ENCODE assay signal across 9 cellular contexts in the genomic region with DNA sequence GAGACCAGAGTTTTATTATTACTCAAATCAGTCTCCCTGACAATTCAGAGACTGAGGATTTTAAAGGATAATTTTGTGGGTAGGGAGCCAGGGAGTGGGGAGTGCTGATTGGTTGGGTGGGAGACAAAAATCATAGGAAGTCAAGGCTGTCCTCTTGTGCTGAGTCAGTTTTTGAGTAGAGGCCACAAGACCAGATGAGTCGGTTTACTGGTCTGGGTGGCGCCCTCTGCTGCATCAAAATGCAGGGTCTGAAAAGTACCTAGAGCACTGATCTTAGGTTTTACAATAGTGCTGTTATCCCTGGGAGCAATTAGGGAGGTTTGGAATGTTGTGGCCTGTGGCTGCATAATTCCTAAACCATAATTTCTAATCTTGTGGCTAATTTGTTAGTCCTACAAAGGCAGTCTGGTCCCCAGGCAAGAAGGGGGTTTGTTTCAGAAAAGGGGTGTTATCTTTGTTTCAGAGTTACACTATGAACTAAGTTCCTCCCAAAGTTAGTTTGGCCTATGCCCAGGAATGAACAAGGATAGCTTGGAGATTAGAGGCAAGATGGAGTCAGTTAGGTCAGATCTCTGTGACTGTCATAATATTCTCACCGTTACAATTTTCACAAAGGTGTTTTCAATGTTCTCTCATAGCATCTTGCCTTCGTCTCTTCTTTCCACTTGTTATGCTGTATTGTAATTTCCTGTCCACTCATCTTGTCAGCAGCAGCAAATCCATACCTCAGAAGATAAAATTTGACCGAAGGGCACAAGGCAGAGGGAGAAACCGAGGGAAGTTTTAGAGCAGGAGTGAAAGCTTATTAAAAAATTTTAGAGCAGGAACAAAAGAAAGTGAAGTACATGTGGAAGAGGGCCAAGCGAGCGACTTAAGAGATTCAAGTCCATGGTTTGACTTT. TPM values are rescaled to one million over a fixed set of nuclear protein-coding genes. Genes with fewer than 3 reads are reported as not detected.
DNase-seq lines count a peak whose midpoint lies in the region; ATAC-seq, FAIRE-seq and TF ChIP-seq lines count a peak whose summit lies in the region.
"Had no signal": no experiment of that assay in that cellular context is flagged by ENCODE, and none has a peak within 500 bp of the region (broad histone marks: within the 10 kb centered on the region; RNA-seq: fewer than 3 reads in every experiment).

No MANE protein-coding gene starts in this region.

- no peaks in the 10 kb centered on the region for H3K36me3 ChIP-seq in right lobe of liver
- H3K36me3 ChIP-seq: breast epithelium had no signal

- no peak overlapping the region for H3K27ac Mint-ChIP-seq in WTC11

- H3K27ac ChIP-seq in right lobe of liver, result no peak overlapping the region
- H3K27ac ChIP-seq: breast epithelium had no signal

- H3K4me1 ChIP-seq in right lobe of liver, result peaks cover 0 to 28% (median 11%) of the 10 kb centered on the region in 4 donors

- H3K36me3 Mint-ChIP-seq in WTC11, result no peaks in the 10 kb centered on the region

- intact Hi-C loops in right lobe of liver (cut with DNase I), result no loop called here

- CTCF ChIA-PET in WTC11 (lab: Charles Lee), result interaction anchor here (0.6 to 4.5 kb wide), 8 partner anchors 9 to 136 kb away, joined by 3 to 22 read pairs (median 6); no protein-coding TSS in a partner anchor

- H3K4me3 ChIP-seq in right lobe of liver, result no peak overlapping the region
- H3K4me3 ChIP-seq: breast epithelium had no signal

- H3K9me3 Mint-ChIP-seq in WTC11, result no peaks in the 10 kb centered on the region

- H3K4me3 Mint-ChIP-seq in WTC11, result no peak overlapping the region

- peaks cover 54% of the 10 kb centered on the region for H3K4me1 Mint-ChIP-seq in WTC11

- peak; percentile 42 for TF ChIP-seq CTCF in D721Med (IDR thresholded peaks at IDR 0.05; ENCODE audit: insufficient read depth, missing control alignments)
- peak; percentile 29; the same call in 1 of the 2 replicates for TF ChIP-seq CTCF in WTC11 (IDR thresholded peaks at IDR 0.05)
- TF ChIP-seq CTCF in right lobe of liver (IDR thresholded peaks at IDR 0.05), result peak; percentile 46 to 59 (median 52)

- FAIRE-seq in D721Med (lab: Jason Lieb, UNC), result no peak

- H3K27me3 Mint-ChIP-seq in WTC11 (ENCODE audit: low read depth), result no peaks in the 10 kb centered on the region

- H3K9me3 ChIP-seq in right lobe of liver, result no peaks in the 10 kb centered on the region
- H3K9me3 ChIP-seq: breast epithelium had no signal

- peak; percentile 58 for ATAC-seq in GM21786 (IDR thresholded peaks at IDR 0.05; ENCODE audit: unreplicated experiment)
- ATAC-seq in WTC11, result peak; percentile 89
- peak; percentile 57 to 65 (median 62) for ATAC-seq in right lobe of liver

- H3K27me3 ChIP-seq in right lobe of liver, result no peaks in the 10 kb centered on the region
- H3K27me3 ChIP-seq: breast epithelium had no signal

- 75% methylated on average over 8 of the region's 8 CpGs for WGBS in right lobe of liver (ENCODE audit: insufficient coverage, low coverage, low lambda C conversion rate, missing lambda C conversion rate)

- DNase-seq in D721Med (ENCODE audit: insufficient read length, low spot score), result no peak
- peak; percentile 69 for DNase-seq in NAMALWA (ENCODE audit: low spot score)
- DNase-seq in WTC11 (ENCODE audit: low spot score), result peak; percentile 76
- DNase-seq in cerebellar cortex (ENCODE audit: low spot score), result peak; percentile 55
- DNase-seq in right lobe of liver, result peak; percentile 57 to 68 (median 65)
- DNase-seq in stimulated activated CD8-positive, alpha-beta memory T cell treated with anti-CD3 and anti-CD28 coated beads, Interleukin-2, amount 100 ng/mL, for 1 hour (ENCODE audit: low read depth in 2 of 2), result peak; percentile 4 to 31
- DNase-seq in NCI-H128 (lab: John Stamatoyannopoulos, UW; ENCODE audit: unreplicated experiment), result no peak

- TF ChIP-seq POLR2A in right lobe of liver (IDR thresholded peaks at IDR 0.05), result no peak

- POLR2A ChIA-PET in WTC11 (lab: Charles Lee), result no interaction called here

TF ChIP-seq in WTC11, 78 proteins besides CTCF, POLR2A, EP300 and RAD21:
- TF ChIP-seq, protein P1, sequence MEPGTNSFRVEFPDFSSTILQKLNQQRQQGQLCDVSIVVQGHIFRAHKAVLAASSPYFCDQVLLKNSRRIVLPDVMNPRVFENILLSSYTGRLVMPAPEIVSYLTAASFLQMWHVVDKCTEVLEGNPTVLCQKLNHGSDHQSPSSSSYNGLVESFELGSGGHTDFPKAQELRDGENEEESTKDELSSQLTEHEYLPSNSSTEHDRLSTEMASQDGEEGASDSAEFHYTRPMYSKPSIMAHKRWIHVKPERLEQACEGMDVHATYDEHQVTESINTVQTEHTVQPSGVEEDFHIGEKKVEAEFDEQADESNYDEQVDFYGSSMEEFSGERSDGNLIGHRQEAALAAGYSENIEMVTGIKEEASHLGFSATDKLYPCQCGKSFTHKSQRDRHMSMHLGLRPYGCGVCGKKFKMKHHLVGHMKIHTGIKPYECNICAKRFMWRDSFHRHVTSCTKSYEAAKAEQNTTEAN (CRISPR knock-in tag; IDR thresholded peaks at IDR 0.05), result no peak
- TF ChIP-seq, protein P2, sequence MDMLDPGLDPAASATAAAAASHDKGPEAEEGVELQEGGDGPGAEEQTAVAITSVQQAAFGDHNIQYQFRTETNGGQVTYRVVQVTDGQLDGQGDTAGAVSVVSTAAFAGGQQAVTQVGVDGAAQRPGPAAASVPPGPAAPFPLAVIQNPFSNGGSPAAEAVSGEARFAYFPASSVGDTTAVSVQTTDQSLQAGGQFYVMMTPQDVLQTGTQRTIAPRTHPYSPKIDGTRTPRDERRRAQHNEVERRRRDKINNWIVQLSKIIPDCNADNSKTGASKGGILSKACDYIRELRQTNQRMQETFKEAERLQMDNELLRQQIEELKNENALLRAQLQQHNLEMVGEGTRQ (CRISPR knock-in tag; IDR thresholded peaks at IDR 0.05), result no peak
- TF ChIP-seq, protein P3, sequence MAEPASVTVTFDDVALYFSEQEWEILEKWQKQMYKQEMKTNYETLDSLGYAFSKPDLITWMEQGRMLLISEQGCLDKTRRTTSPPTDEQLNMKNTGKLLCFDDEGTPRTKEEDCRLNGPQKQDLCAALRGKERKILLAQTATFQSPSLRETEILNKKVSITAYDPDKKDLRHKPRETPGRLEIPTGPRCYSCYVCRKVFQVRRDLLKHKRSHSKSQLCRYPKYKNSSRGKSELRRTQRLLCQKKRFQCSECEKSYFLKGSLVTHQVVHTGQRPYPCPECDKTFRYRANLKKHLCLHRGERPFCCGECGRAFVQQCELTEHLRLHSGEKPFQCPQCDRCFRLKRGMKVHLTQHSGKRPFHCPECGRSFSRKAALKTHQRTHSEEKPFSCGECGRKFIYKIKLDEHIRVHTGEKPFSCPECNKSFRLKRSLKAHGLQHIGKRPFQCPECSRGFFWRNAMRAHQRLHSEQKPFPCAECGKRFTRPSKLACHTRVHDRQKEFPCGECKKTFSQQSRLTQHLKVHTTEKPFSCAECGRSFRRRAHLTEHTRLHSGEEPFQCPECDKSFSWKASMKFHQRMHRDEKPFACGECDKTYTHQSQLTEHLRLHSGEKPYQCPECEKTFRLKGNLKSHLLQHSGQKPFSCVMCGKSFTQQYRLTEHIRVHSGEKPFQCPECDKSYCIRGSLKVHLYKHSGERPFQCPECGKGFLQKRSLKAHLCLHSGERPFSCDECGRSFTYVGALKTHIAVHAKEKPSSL (CRISPR knock-in tag; conservative IDR thresholded peaks at IDR 0.05), result no peak
- no peak for TF ChIP-seq FOXP1 (CRISPR knock-in tag; IDR thresholded peaks at IDR 0.05; ENCODE audit: borderline replicate concordance)
- TF ChIP-seq, protein P4, sequence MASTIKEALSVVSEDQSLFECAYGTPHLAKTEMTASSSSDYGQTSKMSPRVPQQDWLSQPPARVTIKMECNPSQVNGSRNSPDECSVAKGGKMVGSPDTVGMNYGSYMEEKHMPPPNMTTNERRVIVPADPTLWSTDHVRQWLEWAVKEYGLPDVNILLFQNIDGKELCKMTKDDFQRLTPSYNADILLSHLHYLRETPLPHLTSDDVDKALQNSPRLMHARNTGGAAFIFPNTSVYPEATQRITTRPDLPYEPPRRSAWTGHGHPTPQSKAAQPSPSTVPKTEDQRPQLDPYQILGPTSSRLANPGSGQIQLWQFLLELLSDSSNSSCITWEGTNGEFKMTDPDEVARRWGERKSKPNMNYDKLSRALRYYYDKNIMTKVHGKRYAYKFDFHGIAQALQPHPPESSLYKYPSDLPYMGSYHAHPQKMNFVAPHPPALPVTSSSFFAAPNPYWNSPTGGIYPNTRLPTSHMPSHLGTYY (CRISPR knock-in tag; IDR thresholded peaks at IDR 0.05), result no peak
- no peak for TF ChIP-seq ELF4 (CRISPR knock-in tag; IDR thresholded peaks at IDR 0.05; ENCODE audit: low read depth)
- no peak for TF ChIP-seq ZNF396 (CRISPR knock-in tag; IDR thresholded peaks at IDR 0.05; ENCODE audit: borderline replicate concordance)
- TF ChIP-seq, protein P5, sequence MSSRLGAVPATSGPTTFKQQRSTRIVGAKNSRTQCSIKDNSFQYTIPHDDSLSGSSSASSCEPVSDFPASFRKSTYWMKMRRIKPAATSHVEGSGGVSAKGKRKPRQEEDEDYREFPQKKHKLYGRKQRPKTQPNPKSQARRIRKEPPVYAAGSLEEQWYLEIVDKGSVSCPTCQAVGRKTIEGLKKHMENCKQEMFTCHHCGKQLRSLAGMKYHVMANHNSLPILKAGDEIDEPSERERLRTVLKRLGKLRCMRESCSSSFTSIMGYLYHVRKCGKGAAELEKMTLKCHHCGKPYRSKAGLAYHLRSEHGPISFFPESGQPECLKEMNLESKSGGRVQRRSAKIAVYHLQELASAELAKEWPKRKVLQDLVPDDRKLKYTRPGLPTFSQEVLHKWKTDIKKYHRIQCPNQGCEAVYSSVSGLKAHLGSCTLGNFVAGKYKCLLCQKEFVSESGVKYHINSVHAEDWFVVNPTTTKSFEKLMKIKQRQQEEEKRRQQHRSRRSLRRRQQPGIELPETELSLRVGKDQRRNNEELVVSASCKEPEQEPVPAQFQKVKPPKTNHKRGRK (CRISPR knock-in tag; IDR thresholded peaks at IDR 0.05; ENCODE audit: borderline replicate concordance), result no peak
- no peak for TF ChIP-seq ZNF416 (CRISPR knock-in tag; IDR thresholded peaks at IDR 0.05)

RNA-seq across cellular contexts. Expression of a gene that starts 59.2 kb away (rescaled TPM):
- total RNA-seq in WTC11 (2021), result 74.6 to 79.6 TPM (median 76.1 TPM) in 3 replicates
- total RNA-seq in right lobe of liver, result 10 to 100 TPM; 49.2 to 62.2 (median 51.8) TPM

Comparison
In these comparisons a context has a peak if more than half of its experiments do, and no peak if none do; other contexts are left out.
1. DNase-seq: peak in NAMALWA (single experiment), WTC11 (single experiment), cerebellar cortex (single experiment), right lobe of liver (3 of 3) and stimulated activated CD8-positive, alpha-beta memory T cell treated with anti-CD3 and anti-CD28 coated beads, Interleukin-2, amount 100 ng/mL, for 1 hour (2 of 2); none in D721Med (single experiment) and NCI-H128 (single experiment).
2. Peak in every context shown above with its lines, with median percentiles within 50 percentile points of each other: CTCF ChIP-seq and ATAC-seq.